Comparison of ENCODE assay signal across 1 cellular context in genomic region chr4:151744614-151745013, GRCh38.
TF ChIP-seq lines count a peak whose summit lies in the region.

No MANE protein-coding gene starts in this region.

TF ChIP-seq in HEK293, 187 proteins besides CTCF, POLR2A, EP300 and RAD21 (continued from another document):
- TF ChIP-seq ZNF623 (tag by site-specific recombination; IDR thresholded peaks at IDR 0.05) (no peak), ZNF416 (tag by site-specific recombination; IDR thresholded peaks at IDR 0.05) (no peak), HOXA7 (CRISPR knock-in tag; IDR thresholded peaks at IDR 0.05; ENCODE audit: borderline replicate concordance) (no peak), ZEB2 (tag by site-specific recombination; IDR thresholded peaks at IDR 0.05) (peak; percentile 67; the same call in 1 of the 2 replicates), TCF7L2 (IDR thresholded peaks at IDR 0.05; ENCODE audit: borderline replicate concordance, low read depth, low read length) (no peak), ZNF292 (tag by site-specific recombination; IDR thresholded peaks at IDR 0.05; ENCODE audit: borderline replicate concordance, low read depth) (no peak), ZNF768 (tag by site-specific recombination; IDR thresholded peaks at IDR 0.05) (no peak), SP2 (tag by site-specific recombination; IDR thresholded peaks at IDR 0.05) (no peak), SCRT2 (tag by site-specific recombination; IDR thresholded peaks at IDR 0.05) (no peak), ZNF510 (tag by site-specific recombination; IDR thresholded peaks at IDR 0.05; ENCODE audit: insufficient replicate concordance) (no peak), ZNF621 (tag by site-specific recombination; IDR thresholded peaks at IDR 0.05) (no peak), ZNF266 (tag by site-specific recombination; IDR thresholded peaks at IDR 0.05; ENCODE audit: low read depth) (no peak), ATF2 (tag by site-specific recombination; IDR thresholded peaks at IDR 0.05; ENCODE audit: low read depth) (peak; percentile 19; the same call in 1 of the 2 replicates), ZNF488 (tag by site-specific recombination; IDR thresholded peaks at IDR 0.05) (no peak), ZBTB10 (tag by site-specific recombination; IDR thresholded peaks at IDR 0.05) (no peak), ZSCAN23 (tag by site-specific recombination; IDR thresholded peaks at IDR 0.05) (no peak), ZNF610 (tag by site-specific recombination; IDR thresholded peaks at IDR 0.05; ENCODE audit: borderline replicate concordance) (no peak), ZNF155 (tag by site-specific recombination; IDR thresholded peaks at IDR 0.05) (no peak), ZNF214 (tag by site-specific recombination; IDR thresholded peaks at IDR 0.05; ENCODE audit: borderline replicate concordance) (no peak), ZNF776 (tag by site-specific recombination; IDR thresholded peaks at IDR 0.05; ENCODE audit: borderline replicate concordance) (no peak), BCL6B (tag by site-specific recombination; IDR thresholded peaks at IDR 0.05) (no peak), ZNF837 (tag by site-specific recombination; IDR thresholded peaks at IDR 0.05) (no peak), ZNF548 (tag by site-specific recombination; IDR thresholded peaks at IDR 0.05) (no peak), ZNF138 (tag by site-specific recombination; IDR thresholded peaks at IDR 0.05; ENCODE audit: borderline replicate concordance) (no peak), ZNF777 (tag by site-specific recombination; IDR thresholded peaks at IDR 0.05; ENCODE audit: borderline replicate concordance) (no peak), KLF10 (tag by site-specific recombination; IDR thresholded peaks at IDR 0.05) (no peak), HIC1 (tag by site-specific recombination; IDR thresholded peaks at IDR 0.05) (peak; percentile 62; the same call in 1 of the 2 replicates), SP3 (tag by site-specific recombination; IDR thresholded peaks at IDR 0.05) (no peak), ZFP37 (tag by site-specific recombination; IDR thresholded peaks at IDR 0.05) (no peak), ZNF391 (tag by site-specific recombination; IDR thresholded peaks at IDR 0.05; ENCODE audit: borderline replicate concordance, low read depth) (no peak), YY1 (tag by site-specific recombination; IDR thresholded peaks at IDR 0.05) (no peak), ZNF596 (tag by site-specific recombination; IDR thresholded peaks at IDR 0.05) (no peak), ZNF37A (tag by site-specific recombination; IDR thresholded peaks at IDR 0.05) (no peak), KLF7 (tag by site-specific recombination; IDR thresholded peaks at IDR 0.05; ENCODE audit: borderline replicate concordance) (no peak), YY2 (tag by site-specific recombination; IDR thresholded peaks at IDR 0.05) (no peak)
